9 cellular contexts compared by ENCODE assay signal in genomic region chr17:3475812-3476686, GRCh38. TPM values are rescaled to one million over a fixed set of nuclear protein-coding genes. Genes with fewer than 3 reads are reported as not detected.
A peak's percentile ranks its signal among the peaks of the same experiment; 100 is the strongest.
DNase-seq lines count a peak whose midpoint lies in the region; ATAC-seq and TF ChIP-seq lines count a peak whose summit lies in the region.
"Had no signal": no experiment of that assay in that cellular context is flagged by ENCODE, and none has a peak within 500 bp of the region (broad histone marks: within the 10 kb centered on the region; RNA-seq: fewer than 3 reads in every experiment).

TSS of gene ASPA (plus strand) at chr17:3475997. CDS start at chr17:3476160, 163 bp downstream.

- ATAC-seq in activated CD4-positive, alpha-beta T cell treated with anti-CD3 and anti-CD28 coated beads for 36 hours = no peak
- no peak for ATAC-seq in GM21447 (IDR thresholded peaks at IDR 0.05; ENCODE audit: unreplicated experiment)
- ATAC-seq: Panc1 had no signal

- peaks cover 9% of the 10 kb centered on the region for H3K27me3 Mint-ChIP-seq in activated CD4-positive, alpha-beta T cell treated with anti-CD3 and anti-CD28 coated beads for 36 hours

- CTCF ChIA-PET in activated CD4-positive, alpha-beta T cell treated with anti-CD3 and anti-CD28 coated beads for 36 hours (lab: Charles Lee) = no interaction called here

- no peak within 1 kb of the TSS for H3K4me3 Mint-ChIP-seq in activated CD4-positive, alpha-beta T cell treated with anti-CD3 and anti-CD28 coated beads for 36 hours

- 15% methylated on average over 7 of the region's 7 CpGs for WGBS in liver

- no peaks in the 10 kb centered on the region for H3K36me3 ChIP-seq in liver (ENCODE audit: control insufficient read depth in 4 of 4, insufficient read depth in 3 of 4, low read depth in 1 of 4, low read length in 3 of 4)

- H3K4me1 Mint-ChIP-seq in activated CD4-positive, alpha-beta T cell treated with anti-CD3 and anti-CD28 coated beads for 36 hours = no peaks in the 10 kb centered on the region

- no peak for TF ChIP-seq CTCF in choroid plexus epithelial cell (conservative IDR thresholded peaks at IDR 0.05; ENCODE audit: low read depth, low read length)
- TF ChIP-seq CTCF in liver (IDR thresholded peaks at IDR 0.05; ENCODE audit: low read depth, low read length, missing input control) = no peak

- H3K4me3 ChIP-seq in choroid plexus epithelial cell (ENCODE audit: low read depth, low read length) = peak within 1 kb of the TSS; percentile 32
- peak within 1 kb of the TSS; percentile 71 to 88 (median 71) for H3K4me3 ChIP-seq in liver (ENCODE audit: low read depth in 1 of 3, low read length in 3 of 3)

- peak within 1 kb of the TSS; percentile 85 to 94 for H3K9ac ChIP-seq in liver (ENCODE audit: low read depth in 1 of 2, low read length in 2 of 2)

- no peaks in the 10 kb centered on the region for H3K9me3 Mint-ChIP-seq in activated CD4-positive, alpha-beta T cell treated with anti-CD3 and anti-CD28 coated beads for 36 hours (ENCODE audit: low read depth)

- H3K4me1 ChIP-seq in liver (ENCODE audit: control insufficient read depth in 4 of 4, insufficient read depth in 4 of 4, low read length in 3 of 4) = peaks cover 0 to 30% (median 11%) of the 10 kb centered on the region in 4 donors

- H3K27ac ChIP-seq in liver (ENCODE audit: low read depth in 1 of 2, low read length in 2 of 2) (peak within 1 kb of the TSS; percentile 89 to 97), temporal lobe (ENCODE audit: low read depth, low read length) (peak within 1 kb of the TSS; percentile 82)

- POLR2A ChIA-PET in activated CD4-positive, alpha-beta T cell treated with anti-CD3 and anti-CD28 coated beads for 36 hours (lab: Charles Lee) = no interaction called here

- peaks cover 0 to 1% (median 0%) of the 10 kb centered on the region in 4 donors for H3K9me3 ChIP-seq in liver (ENCODE audit: control insufficient read depth in 4 of 4, low read length in 3 of 4)

- no peaks in the 10 kb centered on the region for H3K36me3 Mint-ChIP-seq in activated CD4-positive, alpha-beta T cell treated with anti-CD3 and anti-CD28 coated beads for 36 hours (ENCODE audit: low read depth)

- H3K27ac Mint-ChIP-seq in activated CD4-positive, alpha-beta T cell treated with anti-CD3 and anti-CD28 coated beads for 36 hours = no peak within 1 kb of the TSS

- intact Hi-C loops in activated CD4-positive, alpha-beta T cell treated with anti-CD3 and anti-CD28 coated beads for 36 hours (cut with DNase I, micrococcal nuclease) = no loop called here

- DNase-seq in LHCN-M2 (ENCODE audit: low read depth) (peak; percentile 20), choroid plexus epithelial cell (ENCODE audit: low read depth) (peak; percentile 9), NCI-H146 (lab: John Stamatoyannopoulos, UW) (no peak), COR-L47 (lab: John Stamatoyannopoulos, UW) (no peak)
- DNase-seq in activated CD4-positive, alpha-beta T cell treated with anti-CD3 and anti-CD28 coated beads for 36 hours = no peak

- TF ChIP-seq RAD21 in liver (IDR thresholded peaks at IDR 0.05) = no peak

- H3K27me3 ChIP-seq in liver (ENCODE audit: control insufficient read depth in 4 of 4, insufficient read depth in 4 of 4, low read length in 3 of 4) = no peaks in the 10 kb centered on the region

TF ChIP-seq in liver, 16 proteins besides CTCF, POLR2A, EP300 and RAD21:
- TF ChIP-seq MAX (IDR thresholded peaks at IDR 0.05) = no peak
- no peak for TF ChIP-seq REST (IDR thresholded peaks at IDR 0.05)
- peak; percentile 14 to 49 for TF ChIP-seq RXRA (IDR thresholded peaks at IDR 0.05)
- peak; percentile 69 to 87 for TF ChIP-seq HNF4A (conservative IDR thresholded peaks at IDR 0.05)
- TF ChIP-seq YY1 (IDR thresholded peaks at IDR 0.05) = peak; percentile 48
- peak in 1 of 2 donors; percentile 32 for TF ChIP-seq JUND (IDR thresholded peaks at IDR 0.05)
- no peak for TF ChIP-seq NR2F2 (IDR thresholded peaks at IDR 0.05)
- peak; percentile 75 for TF ChIP-seq FOXA1 (IDR thresholded peaks at IDR 0.05)
- no peak for TF ChIP-seq TAF1 (conservative IDR thresholded peaks at IDR 0.05)
- TF ChIP-seq ZBTB33 (IDR thresholded peaks at IDR 0.05) = peak; percentile 44
- no peak for TF ChIP-seq ATF3 (IDR thresholded peaks at IDR 0.05)
- no peak for TF ChIP-seq EGR1 (IDR thresholded peaks at IDR 0.05; ENCODE audit: low read depth in 2 of 2)
- peak; percentile 29 for TF ChIP-seq HNF4G (IDR thresholded peaks at IDR 0.05)
- TF ChIP-seq GABPA (IDR thresholded peaks at IDR 0.05 in 1 of 2, conservative IDR thresholded peaks at IDR 0.05 in 1 of 2) = no peak
- TF ChIP-seq SP1 (IDR thresholded peaks at IDR 0.05) = peak; percentile 67
- peak; percentile 80 for TF ChIP-seq FOXA2 (IDR thresholded peaks at IDR 0.05)
TF ChIP-seq in liver: peak in this region for 9.

RNA-seq across cellular contexts. Expression of gene ASPA, which starts in this region (rescaled TPM):
- 0.23 and 0.45 TPM in 2 replicates for total RNA-seq in LHCN-M2 (2014; rRNA removed)
- 0.07 TPM for polyA plus RNA-seq in LHCN-M2 (2012)
- 1 to 10 TPM in 1 of 2 donors, under 1 TPM in 1; 0.89 to 4.7 TPM for total RNA-seq in liver
- 1 to 10 TPM; 1.2 to 2.6 TPM for polyA plus RNA-seq in liver
- total RNA-seq in temporal lobe = 1.7 TPM
- not detected for total RNA-seq in activated CD4-positive, alpha-beta T cell treated with anti-CD3 and anti-CD28 coated beads for 36 hours

Comparison
In these comparisons a context has a peak if more than half of its experiments do, and no peak if none do; other contexts are left out.
1. Peak in DNase-seq in LHCN-M2; RNA of the gene not detected or under 1 TPM.